ENCODE assay signal across 8 cellular contexts in the genomic region with DNA sequence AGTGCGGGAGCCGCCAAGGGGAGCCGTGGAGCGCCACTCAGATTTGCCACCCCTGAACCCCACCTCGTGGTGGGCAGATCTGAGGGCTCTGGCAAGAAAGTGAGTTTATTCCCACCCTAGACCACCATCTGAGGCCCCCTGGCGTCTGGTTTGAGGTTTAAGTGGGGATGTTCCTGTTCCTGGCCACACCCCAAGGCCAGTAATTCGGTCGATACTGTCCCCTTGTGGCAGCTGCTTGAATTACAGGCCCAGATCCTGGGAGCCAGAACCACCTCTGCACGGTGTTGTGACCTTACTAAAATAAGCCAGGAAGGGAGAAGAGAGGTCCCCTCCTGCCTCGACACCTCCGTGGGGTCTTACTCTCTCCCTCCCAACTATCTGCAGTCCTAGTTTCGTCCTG. TPM values are rescaled to one million over a fixed set of nuclear protein-coding genes. Genes with fewer than 3 reads are reported as not detected.
A peak's percentile ranks its signal among the peaks of the same experiment; 100 is the strongest.
DNase-seq lines count a peak whose midpoint lies in the region; TF ChIP-seq lines count a peak whose summit lies in the region.

No MANE protein-coding gene starts in this region.

- TF ChIP-seq RAD21 in Ishikawa (IDR thresholded peaks at IDR 0.05; ENCODE audit: low read depth), result peak; percentile 17; the same call in 1 of the 2 replicates

- peak; percentile 70 for TF ChIP-seq CTCF in mesothelial cell of epicardium (IDR thresholded peaks at IDR 0.05; ENCODE audit: unreplicated experiment)

- DNase-seq in CD1c-positive myeloid dendritic cell (ENCODE audit: extremely low spot score) (peak; percentile 74), mesothelial cell of epicardium (ENCODE audit: low spot score in 2 of 2, unreplicated experiment in 2 of 2) (no peak), NCI-H524 (lab: John Stamatoyannopoulos, UW) (no peak), NCI-H69 (lab: John Stamatoyannopoulos, UW) (no peak), nucleus accumbens (lab: John Stamatoyannopoulos, UW) (no peak)
- peak; percentile 79 for DNase-seq in activated T-cell treated with anti-CD3 and anti-CD28 coated beads, Interleukin-2, amount 50 U/mL, for 24 hours
- no peak for DNase-seq in central memory CD4-positive, alpha-beta T cell

- no peaks in the 10 kb centered on the region for H3K9me3 Mint-ChIP-seq in activated T-cell treated with anti-CD3 and anti-CD28 coated beads, Interleukin-2, amount 50 U/mL, for 24 hours
- H3K9me3 Mint-ChIP-seq in mesothelial cell of epicardium, result no peaks in the 10 kb centered on the region

- H3K27ac Mint-ChIP-seq in activated T-cell treated with anti-CD3 and anti-CD28 coated beads, Interleukin-2, amount 50 U/mL, for 24 hours, result peak overlapping the region; percentile 52
- H3K27ac Mint-ChIP-seq in mesothelial cell of epicardium, result no peak overlapping the region

- no peaks in the 10 kb centered on the region for H3K27me3 Mint-ChIP-seq in activated T-cell treated with anti-CD3 and anti-CD28 coated beads, Interleukin-2, amount 50 U/mL, for 24 hours
- H3K27me3 Mint-ChIP-seq in mesothelial cell of epicardium (ENCODE audit: low read depth), result no peaks in the 10 kb centered on the region

- H3K4me1 Mint-ChIP-seq in activated T-cell treated with anti-CD3 and anti-CD28 coated beads, Interleukin-2, amount 50 U/mL, for 24 hours (ENCODE audit: low read depth), result peaks cover 38% of the 10 kb centered on the region
- H3K4me1 Mint-ChIP-seq in mesothelial cell of epicardium, result no peaks in the 10 kb centered on the region

- no peak for TF ChIP-seq EP300 in Ishikawa (IDR thresholded peaks at IDR 0.05; ENCODE audit: borderline replicate concordance)

- H3K4me3 Mint-ChIP-seq in activated T-cell treated with anti-CD3 and anti-CD28 coated beads, Interleukin-2, amount 50 U/mL, for 24 hours, result no peak overlapping the region
- H3K4me3 Mint-ChIP-seq in mesothelial cell of epicardium, result no peak overlapping the region

- H3K36me3 Mint-ChIP-seq in activated T-cell treated with anti-CD3 and anti-CD28 coated beads, Interleukin-2, amount 50 U/mL, for 24 hours (ENCODE audit: low read depth), result peaks cover 82% of the 10 kb centered on the region
- H3K36me3 Mint-ChIP-seq in mesothelial cell of epicardium, result peaks cover 26% of the 10 kb centered on the region

TF ChIP-seq in Ishikawa, 13 proteins besides CTCF, POLR2A, EP300 and RAD21:
- TF ChIP-seq CEBPB (IDR thresholded peaks at IDR 0.05) (no peak), TCF12 (IDR thresholded peaks at IDR 0.05; ENCODE audit: low read depth) (no peak), TEAD4 (IDR thresholded peaks at IDR 0.05) (no peak), FOXM1 (IDR thresholded peaks at IDR 0.05; ENCODE audit: borderline replicate concordance, low read depth) (no peak), NFIC (IDR thresholded peaks at IDR 0.05) (no peak), TAF1 (IDR thresholded peaks at IDR 0.05; ENCODE audit: low read depth) (no peak), ZBTB7A (IDR thresholded peaks at IDR 0.05; ENCODE audit: low read depth) (no peak)
- TF ChIP-seq, protein P1, sequence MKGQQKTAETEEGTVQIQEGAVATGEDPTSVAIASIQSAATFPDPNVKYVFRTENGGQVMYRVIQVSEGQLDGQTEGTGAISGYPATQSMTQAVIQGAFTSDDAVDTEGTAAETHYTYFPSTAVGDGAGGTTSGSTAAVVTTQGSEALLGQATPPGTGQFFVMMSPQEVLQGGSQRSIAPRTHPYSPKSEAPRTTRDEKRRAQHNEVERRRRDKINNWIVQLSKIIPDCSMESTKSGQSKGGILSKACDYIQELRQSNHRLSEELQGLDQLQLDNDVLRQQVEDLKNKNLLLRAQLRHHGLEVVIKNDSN (IDR thresholded peaks at IDR 0.05), result no peak
- TF ChIP-seq, protein P2, sequence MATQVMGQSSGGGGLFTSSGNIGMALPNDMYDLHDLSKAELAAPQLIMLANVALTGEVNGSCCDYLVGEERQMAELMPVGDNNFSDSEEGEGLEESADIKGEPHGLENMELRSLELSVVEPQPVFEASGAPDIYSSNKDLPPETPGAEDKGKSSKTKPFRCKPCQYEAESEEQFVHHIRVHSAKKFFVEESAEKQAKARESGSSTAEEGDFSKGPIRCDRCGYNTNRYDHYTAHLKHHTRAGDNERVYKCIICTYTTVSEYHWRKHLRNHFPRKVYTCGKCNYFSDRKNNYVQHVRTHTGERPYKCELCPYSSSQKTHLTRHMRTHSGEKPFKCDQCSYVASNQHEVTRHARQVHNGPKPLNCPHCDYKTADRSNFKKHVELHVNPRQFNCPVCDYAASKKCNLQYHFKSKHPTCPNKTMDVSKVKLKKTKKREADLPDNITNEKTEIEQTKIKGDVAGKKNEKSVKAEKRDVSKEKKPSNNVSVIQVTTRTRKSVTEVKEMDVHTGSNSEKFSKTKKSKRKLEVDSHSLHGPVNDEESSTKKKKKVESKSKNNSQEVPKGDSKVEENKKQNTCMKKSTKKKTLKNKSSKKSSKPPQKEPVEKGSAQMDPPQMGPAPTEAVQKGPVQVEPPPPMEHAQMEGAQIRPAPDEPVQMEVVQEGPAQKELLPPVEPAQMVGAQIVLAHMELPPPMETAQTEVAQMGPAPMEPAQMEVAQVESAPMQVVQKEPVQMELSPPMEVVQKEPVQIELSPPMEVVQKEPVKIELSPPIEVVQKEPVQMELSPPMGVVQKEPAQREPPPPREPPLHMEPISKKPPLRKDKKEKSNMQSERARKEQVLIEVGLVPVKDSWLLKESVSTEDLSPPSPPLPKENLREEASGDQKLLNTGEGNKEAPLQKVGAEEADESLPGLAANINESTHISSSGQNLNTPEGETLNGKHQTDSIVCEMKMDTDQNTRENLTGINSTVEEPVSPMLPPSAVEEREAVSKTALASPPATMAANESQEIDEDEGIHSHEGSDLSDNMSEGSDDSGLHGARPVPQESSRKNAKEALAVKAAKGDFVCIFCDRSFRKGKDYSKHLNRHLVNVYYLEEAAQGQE (IDR thresholded peaks at IDR 0.05; ENCODE audit: low read depth), result no peak
- TF ChIP-seq, protein P3, sequence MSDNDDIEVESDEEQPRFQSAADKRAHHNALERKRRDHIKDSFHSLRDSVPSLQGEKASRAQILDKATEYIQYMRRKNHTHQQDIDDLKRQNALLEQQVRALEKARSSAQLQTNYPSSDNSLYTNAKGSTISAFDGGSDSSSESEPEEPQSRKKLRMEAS (IDR thresholded peaks at IDR 0.05), result no peak

RNA-seq across cellular contexts. Expression of a gene that starts 3.3 kb away (rescaled TPM):
- total RNA-seq in mesothelial cell of epicardium, result 6.3 to 7.9 TPM (median 6.5 TPM) in 3 replicates

RNA-seq across cellular contexts. Expression of a gene that starts 6.9 kb away (rescaled TPM):
- total RNA-seq in mesothelial cell of epicardium, result 44.5 to 45.9 TPM (median 44.5 TPM) in 3 replicates

RNA-seq across cellular contexts. Expression of a gene that starts 30.8 kb away (rescaled TPM):
- 48.6 to 58.2 TPM (median 48.7 TPM) in 3 replicates for total RNA-seq in mesothelial cell of epicardium

RNA-seq across cellular contexts. Expression of a gene that starts 49.7 kb away (rescaled TPM):
- not detected in 3 replicates for total RNA-seq in mesothelial cell of epicardium

RNA-seq across cellular contexts. Expression of a gene that starts 56.5 kb away (rescaled TPM):
- total RNA-seq in mesothelial cell of epicardium, result 26.8 to 30.1 TPM (median 29.7 TPM) in 3 replicates

Comparison
In these comparisons a context has a peak if more than half of its experiments do, and no peak if none do; other contexts are left out.
1. DNase-seq: peak in CD1c-positive myeloid dendritic cell (single experiment) and activated T-cell treated with anti-CD3 and anti-CD28 coated beads, Interleukin-2, amount 50 U/mL, for 24 hours (single experiment); none in mesothelial cell of epicardium (0 of 2), central memory CD4-positive, alpha-beta T cell (single experiment), NCI-H524 (0 of 2), NCI-H69 (single experiment) and nucleus accumbens (0 of 56).